Comparison of ENCODE assay signal across 8 cellular contexts in genomic region chr19:19591133-19591825, GRCh38.
DNase-seq lines count a peak whose midpoint lies in the region; ATAC-seq lines count a peak whose summit lies in the region.

No MANE protein-coding gene starts in this region.

- DNase-seq in AML-193 (lab: John Stamatoyannopoulos, UW): peak; percentile 82 to 85
- DNase-seq in NCI-H69 (lab: John Stamatoyannopoulos, UW): peak; percentile 79
- peak; percentile 71 to 75 for DNase-seq in activated T-cell treated with anti-CD3 and anti-CD28 coated beads, Interleukin-2, amount 50 U/mL, for 48 hours
- peak; percentile 97 for DNase-seq in foreskin melanocyte
- DNase-seq in stimulated activated CD4-positive, alpha-beta T cell treated with anti-CD3 and anti-CD28 coated beads, Interleukin-12 subunit alpha, Interleukin-12 subunit beta, amount 100 ng/mL, for 4 hours: peak; percentile 52
- no peak for DNase-seq in retina
- DNase-seq in NCI-H2171 (lab: John Stamatoyannopoulos, UW): no peak

- peak; percentile 71 for ATAC-seq in GM21529 (IDR thresholded peaks at IDR 0.05; ENCODE audit: unreplicated experiment)

Comparison
In these comparisons a context has a peak if more than half of its experiments do, and no peak if none do; other contexts are left out.
1. DNase-seq: peak in AML-193 (2 of 2), NCI-H69 (single experiment), activated T-cell treated with anti-CD3 and anti-CD28 coated beads, Interleukin-2, amount 50 U/mL, for 48 hours (2 of 2), foreskin melanocyte (single experiment) and stimulated activated CD4-positive, alpha-beta T cell treated with anti-CD3 and anti-CD28 coated beads, Interleukin-12 subunit alpha, Interleukin-12 subunit beta, amount 100 ng/mL, for 4 hours (single experiment); none in retina (single experiment) and NCI-H2171 (single experiment).